ENCODE assay signal across 10 cellular contexts in the genomic region with DNA sequence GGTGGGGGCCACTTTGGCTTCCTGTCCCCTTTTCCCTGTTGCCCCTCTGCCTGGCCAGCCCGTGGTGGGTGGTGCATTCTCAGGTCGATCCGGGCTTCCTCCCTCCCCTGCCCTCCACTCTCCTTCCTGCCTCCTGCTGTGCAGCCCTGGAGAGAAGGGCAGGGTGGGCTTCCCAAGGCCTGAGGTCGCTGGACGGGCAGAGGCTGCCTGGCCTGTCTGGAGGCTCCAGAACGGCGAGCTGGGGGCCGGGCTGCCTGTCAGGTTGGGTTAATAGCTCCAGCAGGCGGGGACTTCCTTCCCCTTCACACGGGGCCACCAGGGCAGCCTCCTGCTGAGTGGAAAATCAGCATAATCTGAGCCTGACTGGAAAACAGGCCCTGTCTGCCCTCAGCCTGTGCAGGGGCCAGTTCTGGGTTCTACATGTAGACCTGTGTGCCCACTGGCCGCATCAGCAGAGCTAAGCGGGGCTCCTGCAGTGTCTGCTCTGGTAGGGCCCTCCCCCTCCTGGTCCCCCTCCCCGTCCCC. TPM values are rescaled to one million over a fixed set of nuclear protein-coding genes. Genes with fewer than 3 reads are reported as not detected.
DNase-seq lines count a peak whose midpoint lies in the region; ATAC-seq and TF ChIP-seq lines count a peak whose summit lies in the region.
"Had no signal": no experiment of that assay in that cellular context is flagged by ENCODE, and none has a peak within 500 bp of the region (broad histone marks: within the 10 kb centered on the region; RNA-seq: fewer than 3 reads in every experiment).

No MANE protein-coding gene starts in this region.

- H3K27me3 ChIP-seq in right atrium auricular region (no peaks in the 10 kb centered on the region), thymus (ENCODE audit: control insufficient read depth, insufficient read depth) (no peaks in the 10 kb centered on the region)

- peak; percentile 49 for ATAC-seq in activated T-cell treated with anti-CD3 and anti-CD28 coated beads, Interleukin-2, amount 50 U/mL, for 4 hours
- no peak for ATAC-seq in GM21576 (IDR thresholded peaks at IDR 0.05; ENCODE audit: unreplicated experiment)
- no peak for ATAC-seq in GM18498 (IDR thresholded peaks at IDR 0.05; ENCODE audit: unreplicated experiment)

- no peak for DNase-seq in activated T-cell treated with anti-CD3 and anti-CD28 coated beads, Interleukin-2, amount 50 U/mL, for 4 hours
- no peak for DNase-seq in activated T-cell treated with anti-CD3 and anti-CD28 coated beads, Interleukin-2, amount 50 U/mL, for 24 hours
- peak; percentile 71 for DNase-seq in UCSD-AML1 (lab: John Stamatoyannopoulos, UW; ENCODE audit: unreplicated experiment)
- peak; percentile 65 for DNase-seq in right atrium auricular region (ENCODE audit: low spot score)
- no peak for DNase-seq in midbrain (lab: John Stamatoyannopoulos, UW)
- DNase-seq: activated CD8-positive, alpha-beta memory T cell treated with anti-CD3 and anti-CD28 coated beads, Interleukin-2, amount 50 U/mL, for 4 hours had no signal

- H3K4me3 Mint-ChIP-seq in activated T-cell treated with anti-CD3 and anti-CD28 coated beads, Interleukin-2, amount 50 U/mL, for 4 hours, result no peak overlapping the region
- H3K4me3 Mint-ChIP-seq in activated T-cell treated with anti-CD3 and anti-CD28 coated beads, Interleukin-2, amount 50 U/mL, for 24 hours, result no peak overlapping the region

- peaks cover 0 to 39% of the 10 kb centered on the region in 2 donors for H3K4me1 ChIP-seq in right atrium auricular region
- H3K4me1 ChIP-seq in thymus (ENCODE audit: control insufficient read depth, insufficient read depth, low read length), result no peaks in the 10 kb centered on the region

- H3K4me3 ChIP-seq in right atrium auricular region, result no peak overlapping the region
- no peak overlapping the region for H3K4me3 ChIP-seq in thymus (ENCODE audit: low read length)

- no peak overlapping the region for H3K27ac ChIP-seq in right atrium auricular region
- peak overlapping the region; percentile 12 for H3K27ac ChIP-seq in thymus (ENCODE audit: low read depth)
- H3K27ac ChIP-seq: C4-2B had no signal

- peaks cover 3% of the 10 kb centered on the region for H3K27me3 Mint-ChIP-seq in activated T-cell treated with anti-CD3 and anti-CD28 coated beads, Interleukin-2, amount 50 U/mL, for 4 hours (ENCODE audit: low read depth)
- H3K27me3 Mint-ChIP-seq in activated T-cell treated with anti-CD3 and anti-CD28 coated beads, Interleukin-2, amount 50 U/mL, for 24 hours, result peaks cover 5% of the 10 kb centered on the region

- H3K36me3 ChIP-seq in right atrium auricular region (no peaks in the 10 kb centered on the region), thymus (ENCODE audit: control insufficient read depth, insufficient read depth) (no peaks in the 10 kb centered on the region)

- H3K9me3 ChIP-seq in right atrium auricular region, result no peaks in the 10 kb centered on the region
- no peaks in the 10 kb centered on the region for H3K9me3 ChIP-seq in thymus (ENCODE audit: control insufficient read depth)

- no peaks in the 10 kb centered on the region for H3K9me3 Mint-ChIP-seq in activated T-cell treated with anti-CD3 and anti-CD28 coated beads, Interleukin-2, amount 50 U/mL, for 4 hours
- no peaks in the 10 kb centered on the region for H3K9me3 Mint-ChIP-seq in activated T-cell treated with anti-CD3 and anti-CD28 coated beads, Interleukin-2, amount 50 U/mL, for 24 hours

- H3K4me1 Mint-ChIP-seq in activated T-cell treated with anti-CD3 and anti-CD28 coated beads, Interleukin-2, amount 50 U/mL, for 4 hours (ENCODE audit: low read depth), result no peaks in the 10 kb centered on the region
- no peaks in the 10 kb centered on the region for H3K4me1 Mint-ChIP-seq in activated T-cell treated with anti-CD3 and anti-CD28 coated beads, Interleukin-2, amount 50 U/mL, for 24 hours (ENCODE audit: low read depth)

- no peak overlapping the region for H3K27ac Mint-ChIP-seq in activated T-cell treated with anti-CD3 and anti-CD28 coated beads, Interleukin-2, amount 50 U/mL, for 24 hours

- TF ChIP-seq CTCF in right atrium auricular region (IDR thresholded peaks at IDR 0.05), result no peak

- no peaks in the 10 kb centered on the region for H3K36me3 Mint-ChIP-seq in activated T-cell treated with anti-CD3 and anti-CD28 coated beads, Interleukin-2, amount 50 U/mL, for 4 hours (ENCODE audit: insufficient read depth)
- H3K36me3 Mint-ChIP-seq in activated T-cell treated with anti-CD3 and anti-CD28 coated beads, Interleukin-2, amount 50 U/mL, for 24 hours (ENCODE audit: low read depth), result no peaks in the 10 kb centered on the region

- 21% methylated on average over 13 of the region's 13 CpGs for WGBS in thymus

RNA-seq across cellular contexts. Expression of a gene that starts 11.3 kb away (rescaled TPM):
- under 1 TPM; 0.24 to 0.86 (median 0.40) TPM for total RNA-seq in activated T-cell treated with anti-CD3 and anti-CD28 coated beads, Interleukin-2, amount 50 U/mL, for 4 hours
- total RNA-seq in right atrium auricular region, result 10 to 100 TPM in 1 of 2 donors, 1 to 10 TPM in 1; 5.6 to 14.1 TPM
- 1.7 TPM for polyA plus RNA-seq in thymus

Comparison
In these comparisons a context has a peak if more than half of its experiments do, and no peak if none do; other contexts are left out.
1. ATAC-seq: peak in activated T-cell treated with anti-CD3 and anti-CD28 coated beads, Interleukin-2, amount 50 U/mL, for 4 hours (2 of 2); none in GM21576 (single experiment) and GM18498 (single experiment).
2. DNase-seq: peak in UCSD-AML1 (single experiment) and right atrium auricular region (single experiment); none in activated T-cell treated with anti-CD3 and anti-CD28 coated beads, Interleukin-2, amount 50 U/mL, for 4 hours (single experiment), activated T-cell treated with anti-CD3 and anti-CD28 coated beads, Interleukin-2, amount 50 U/mL, for 24 hours (single experiment) and midbrain (single experiment).